ENCODE assay signal across 8 cellular contexts in genomic region chr12:104138747-104139186, GRCh38. TPM values are rescaled to one million over a fixed set of nuclear protein-coding genes. Genes with fewer than 3 reads are reported as not detected.
A peak's percentile ranks its signal among the peaks of the same experiment; 100 is the strongest.
DNase-seq lines count a peak whose midpoint lies in the region; ATAC-seq and TF ChIP-seq lines count a peak whose summit lies in the region.

No MANE protein-coding gene starts in this region.

- no peak for DNase-seq in stimulated activated naive CD8-positive, alpha-beta T cell treated with anti-CD3 and anti-CD28 coated beads, Interleukin-15, Interleukin-2, amounts not matched to agents 100 U/mL and 50 U/mL, for 24 hours
- DNase-seq in caudate nucleus (lab: John Stamatoyannopoulos, UW) = peak in 30 of 61 donors; percentile 14 to 72 (median 39)
- DNase-seq in lung (ENCODE audit: low spot score) = peak; percentile 28
- no peak for DNase-seq in vagina (ENCODE audit: extremely low spot score in 2 of 2)
- no peak for DNase-seq in HEK293T (ENCODE audit: extremely low spot score)
- no peak for DNase-seq in omental fat pad (ENCODE audit: low spot score)

- peaks cover 28% of the 10 kb centered on the region for H3K4me1 Mint-ChIP-seq in stimulated activated naive CD8-positive, alpha-beta T cell treated with anti-CD3 and anti-CD28 coated beads, Interleukin-15, Interleukin-2, amounts not matched to agents 100 ng/mL and 50 ng/mL, for 24 hours (ENCODE audit: low read depth)

- H3K4me3 ChIP-seq in lung = no peak overlapping the region
- H3K4me3 ChIP-seq in vagina = peak overlapping the region; percentile 32 to 58

- intact Hi-C loops in vagina (cut with DNase I) = no loop called here

- H3K27ac Mint-ChIP-seq in stimulated activated naive CD8-positive, alpha-beta T cell treated with anti-CD3 and anti-CD28 coated beads, Interleukin-15, Interleukin-2, amounts not matched to agents 100 ng/mL and 50 ng/mL, for 24 hours = no peak overlapping the region

- H3K4me1 ChIP-seq in lung (ENCODE audit: control insufficient read depth in 2 of 2, insufficient read depth in 2 of 2, low read length in 2 of 2) (peaks cover 4 to 6% of the 10 kb centered on the region in 2 donors), vagina (peaks cover 40% of the 10 kb centered on the region)

- peak overlapping the region; percentile 82 for H3K27ac ChIP-seq in caudate nucleus (ENCODE audit: low read depth, low read length)
- H3K27ac ChIP-seq in lung (ENCODE audit: low read depth in 1 of 2, low read length in 1 of 2) = peak overlapping the region; percentile 77 to 79
- H3K27ac ChIP-seq in vagina = peak overlapping the region; percentile 89

- POLR2A ChIA-PET in HEK293T (lab: Yijun Ruan, JAX) = interaction anchor here (0.8 to 2.3 kb wide), 12 partner anchors 11 to 182 kb away, joined by 3 to 8 read pairs (median 4); partner anchors contain the start of gene HCFC2

- no peaks in the 10 kb centered on the region for H3K36me3 ChIP-seq in lung (ENCODE audit: control insufficient read depth in 2 of 2, insufficient read depth in 2 of 2, low read length in 2 of 2)
- H3K36me3 ChIP-seq in vagina = no peaks in the 10 kb centered on the region

- CTCF ChIA-PET in HEK293T (lab: Yijun Ruan, JAX) = interaction anchor here (0.8 kb wide), 1 partner anchor 26 kb away, joined by 3 read pairs; no protein-coding TSS in a partner anchor

- H3K4me3 Mint-ChIP-seq in stimulated activated naive CD8-positive, alpha-beta T cell treated with anti-CD3 and anti-CD28 coated beads, Interleukin-15, Interleukin-2, amounts not matched to agents 100 ng/mL and 50 ng/mL, for 24 hours = peak overlapping the region; percentile 18

- WGBS in lung, 2 donors = 84 to 85% methylated on average over 9 of the region's 9 CpGs

- no peaks in the 10 kb centered on the region for H3K36me3 Mint-ChIP-seq in stimulated activated naive CD8-positive, alpha-beta T cell treated with anti-CD3 and anti-CD28 coated beads, Interleukin-15, Interleukin-2, amounts not matched to agents 100 ng/mL and 50 ng/mL, for 24 hours (ENCODE audit: low read depth)

- no peak for ATAC-seq in stimulated activated naive CD8-positive, alpha-beta T cell treated with anti-CD3 and anti-CD28 coated beads, Interleukin-15, Interleukin-2, amounts not matched to agents 100 U/mL and 50 U/mL, for 24 hours
- ATAC-seq in lung (ENCODE audit: insufficient read depth, low FRiP score) (no peak), omental fat pad (ENCODE audit: low FRiP score) (no peak), GM19023 (IDR thresholded peaks at IDR 0.05; ENCODE audit: unreplicated experiment) (no peak)

- no peak for TF ChIP-seq POLR2A in vagina (IDR thresholded peaks at IDR 0.05)

- no peaks in the 10 kb centered on the region for H3K9me3 Mint-ChIP-seq in stimulated activated naive CD8-positive, alpha-beta T cell treated with anti-CD3 and anti-CD28 coated beads, Interleukin-15, Interleukin-2, amounts not matched to agents 100 ng/mL and 50 ng/mL, for 24 hours

- H3K9me3 ChIP-seq in lung (ENCODE audit: control insufficient read depth in 2 of 2, insufficient read depth in 1 of 2, low read length in 1 of 2) (no peaks in the 10 kb centered on the region), vagina (no peaks in the 10 kb centered on the region)

- H3K27me3 ChIP-seq in lung (ENCODE audit: control insufficient read depth, insufficient read depth) (no peaks in the 10 kb centered on the region), vagina (no peaks in the 10 kb centered on the region)

- no peaks in the 10 kb centered on the region for H3K27me3 Mint-ChIP-seq in stimulated activated naive CD8-positive, alpha-beta T cell treated with anti-CD3 and anti-CD28 coated beads, Interleukin-15, Interleukin-2, amounts not matched to agents 100 ng/mL and 50 ng/mL, for 24 hours

- TF ChIP-seq CTCF in lung (IDR thresholded peaks at IDR 0.05; ENCODE audit: control extremely low read depth, extremely low read depth) (no peak), vagina (IDR thresholded peaks at IDR 0.05) (no peak), omental fat pad (IDR thresholded peaks at IDR 0.05) (no peak)

TF ChIP-seq in HEK293T, 16 proteins besides CTCF, POLR2A, EP300 and RAD21:
- TF ChIP-seq HDGF (IDR thresholded peaks at IDR 0.05; ENCODE audit: borderline replicate concordance) = no peak
- TF ChIP-seq NFRKB (IDR thresholded peaks at IDR 0.05) = no peak
- no peak for TF ChIP-seq FOXA1 (IDR thresholded peaks at IDR 0.05)
- no peak for TF ChIP-seq TARDBP (IDR thresholded peaks at IDR 0.05)
- no peak for TF ChIP-seq FOXK2 (IDR thresholded peaks at IDR 0.05)
- no peak for TF ChIP-seq ZNF384 (IDR thresholded peaks at IDR 0.05)
- no peak for TF ChIP-seq SP1 (IDR thresholded peaks at IDR 0.05)
- no peak for TF ChIP-seq PKNOX1 (IDR thresholded peaks at IDR 0.05)
- TF ChIP-seq ARNT (IDR thresholded peaks at IDR 0.05) = no peak
- TF ChIP-seq BHLHE40 (IDR thresholded peaks at IDR 0.05; ENCODE audit: borderline replicate concordance) = no peak
- TF ChIP-seq CTBP1 (IDR thresholded peaks at IDR 0.05; ENCODE audit: borderline replicate concordance) = no peak
- TF ChIP-seq SUZ12 (IDR thresholded peaks at IDR 0.05) = no peak
- no peak for TF ChIP-seq L3MBTL2 (conservative IDR thresholded peaks at IDR 0.05)
- no peak for TF ChIP-seq ELF4 (IDR thresholded peaks at IDR 0.05)
TF ChIP-seq in HEK293T: peak in this region for 0.

RNA-seq across cellular contexts. Expression of gene NFYB, which starts 0.8 kb away (rescaled TPM):
- 10 to 100 TPM; 24.0 to 25.0 TPM for total RNA-seq in lung
- 10 to 100 TPM; 15.5 to 33.0 TPM for polyA plus RNA-seq in lung
- total RNA-seq in vagina = 32.9 TPM
- 10 to 100 TPM; 25.9 to 47.8 (median 33.8) TPM for total RNA-seq in omental fat pad
